8 cellular contexts compared by ENCODE assay signal in the genomic region with DNA sequence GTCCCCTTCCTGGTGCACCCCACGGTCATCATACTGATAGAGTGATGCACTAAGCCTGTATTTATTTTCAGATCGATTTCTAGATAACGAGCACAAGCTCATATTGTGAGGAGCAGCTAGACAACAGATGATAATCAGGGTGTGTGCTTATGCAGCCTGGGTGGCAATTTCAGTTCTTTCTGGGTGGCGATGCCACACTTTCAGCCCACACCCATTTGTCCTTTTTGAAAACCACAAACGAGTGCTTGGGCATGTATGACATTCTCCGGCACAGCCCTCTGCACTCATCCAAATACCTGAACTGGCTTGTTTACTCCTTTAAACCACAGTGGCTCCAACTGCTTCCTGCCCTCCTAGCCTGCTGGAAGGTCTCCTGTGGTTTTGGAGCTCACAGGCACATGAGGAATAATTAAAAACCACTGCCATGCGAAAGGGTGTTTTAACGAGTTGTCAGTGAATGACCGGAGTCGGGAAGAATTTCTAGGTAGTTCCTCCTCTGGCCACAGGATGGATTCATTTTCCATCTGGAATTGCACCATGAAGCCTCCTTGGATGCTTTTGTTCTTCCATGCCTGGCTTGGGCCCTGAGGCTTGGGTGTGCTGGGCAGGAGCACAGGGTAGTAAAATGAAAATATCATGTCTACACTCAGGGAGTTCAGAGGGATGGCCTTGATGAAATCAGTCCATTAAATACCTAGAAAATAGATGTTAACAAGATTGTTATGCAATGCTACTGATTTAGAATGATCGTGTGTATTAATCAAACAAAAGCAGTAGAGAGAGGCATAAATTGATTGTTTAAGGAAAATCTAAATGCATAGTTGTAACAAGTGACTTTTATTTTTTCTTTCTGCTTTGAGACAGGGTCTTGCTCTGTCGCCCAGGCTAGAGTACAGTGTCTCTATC. TPM values are rescaled to one million over a fixed set of nuclear protein-coding genes. Genes with fewer than 3 reads are reported as not detected.
A peak's percentile ranks its signal among the peaks of the same experiment; 100 is the strongest.
DNase-seq lines count a peak whose midpoint lies in the region; TF ChIP-seq lines count a peak whose summit lies in the region.

No MANE protein-coding gene starts in this region.

- no peaks in the 10 kb centered on the region for H3K36me3 ChIP-seq in A673 (ENCODE audit: insufficient read depth, low read length, poor library complexity, severe bottlenecking)
- H3K36me3 ChIP-seq in spleen: no peaks in the 10 kb centered on the region

- H3K27me3 ChIP-seq in A673 (replicated peaks; ENCODE audit: insufficient read depth, low read depth, low read length, poor library complexity) (no peaks in the 10 kb centered on the region), spleen (replicated peaks in 1 of 7) (peaks cover 0 to 14% (median 0%) of the 10 kb centered on the region in 7 donors)

- no TSS peak for BruUV-seq in A673 (replicated peaks; lab: Mats Ljungman, UMichigan)

- H3K9me3 ChIP-seq in A673 (ENCODE audit: low read depth, low read length, poor library complexity, severe bottlenecking) (no peaks in the 10 kb centered on the region), spleen (no peaks in the 10 kb centered on the region)

- H3K4me3 ChIP-seq in A673 (ENCODE audit: low read depth, low read length, poor library complexity, severe bottlenecking): no peak overlapping the region
- no peak overlapping the region for H3K4me3 ChIP-seq in spleen

- TF ChIP-seq CTCF in A673 (conservative IDR thresholded peaks at IDR 0.05; ENCODE audit: low read depth, low read length) (0 out of 2 replicates have a peak, but pooled peaks have one; percentile 27), GM12873 (IDR thresholded peaks at IDR 0.05; ENCODE audit: insufficient read depth, low read depth, low read length, missing control alignments) (peak; percentile 5), spleen (IDR thresholded peaks at IDR 0.05 in 8 of 11, conservative IDR thresholded peaks at IDR 0.05 in 3 of 11) (peak in 8 of 11 experiments; percentile 3 to 39 (median 22))

- CTCF ChIA-PET in A673 (lab: Charles Lee): no interaction called here

- DNase-seq in A673 (ENCODE audit: low spot score) (peak; percentile 60), SW480 (ENCODE audit: low spot score) (peak; percentile 99), fibroblast of peridontal ligament (ENCODE audit: extremely low read depth) (peak; percentile 87), spleen (no peak), head of caudate nucleus (no peak), mesenteric fat pad (ENCODE audit: low spot score) (no peak), caudate nucleus (lab: John Stamatoyannopoulos, UW) (no peak)

- TF ChIP-seq POLR2A in spleen (IDR thresholded peaks at IDR 0.05): no peak

- H3K27ac ChIP-seq in A673 (ENCODE audit: low read depth, low read length, poor library complexity, severe bottlenecking): no peak overlapping the region
- peak overlapping the region in 2 of 8 donors; percentile 7 to 37 for H3K27ac ChIP-seq in spleen
- no peak overlapping the region for H3K27ac ChIP-seq in caudate nucleus (ENCODE audit: low read depth, low read length)

- POLR2A ChIA-PET in A673 (lab: Charles Lee; ENCODE audit: low non-redundant PET): no interaction called here

- intact Hi-C loops in A673 (cut with micrococcal nuclease; ENCODE audit: unreplicated experiment) (no loop called here), spleen (cut with DNase I; ENCODE audit: low total_unique reads) (loop anchor here (2.0 kb wide), 1 partner anchor 216 kb away; no protein-coding TSS in a partner anchor), head of caudate nucleus (cut with DNase I) (loop anchor here (5.0 kb wide), 1 partner anchor 213 kb away; no protein-coding TSS in a partner anchor)

- H3K4me1 ChIP-seq in A673 (ENCODE audit: insufficient read depth, low read length, poor library complexity, severe bottlenecking): peaks cover 8% of the 10 kb centered on the region
- peaks cover 3 to 40% (median 18%) of the 10 kb centered on the region in 6 donors for H3K4me1 ChIP-seq in spleen

- WGBS in spleen, 5 donors: 36 to 59% (median 51%) methylated on average over 12 of the region's 12 CpGs

RNA-seq across cellular contexts. Expression of a gene that starts 52.4 kb away (rescaled TPM):
- total RNA-seq in A673 (2021) (276 and 282 TPM in 2 replicates), spleen (100 to 1,000 TPM; 242 to 555 (median 365) TPM), mesenteric fat pad (601 TPM)
- 10 to 100 TPM; 31.5 to 65.3 (median 54.3) TPM for polyA plus RNA-seq in spleen

Comparison
In these comparisons a context has a peak if more than half of its experiments do, and no peak if none do; other contexts are left out.
1. DNase-seq: peak in A673 (single experiment), SW480 (single experiment) and fibroblast of peridontal ligament (single experiment); none in spleen (single experiment), head of caudate nucleus (0 of 42), mesenteric fat pad (single experiment) and caudate nucleus (0 of 61).
2. Peak in every context shown above with its lines, with median percentiles within 50 percentile points of each other: CTCF ChIP-seq.